ENCODE assay signal across 8 cellular contexts in genomic region chr7:115230882-115231508, GRCh38.
DNase-seq lines count a peak whose midpoint lies in the region; ATAC-seq and TF ChIP-seq lines count a peak whose summit lies in the region.

No MANE protein-coding gene starts in this region.

- H3K4me1 ChIP-seq in sigmoid colon: peaks cover 0 to 26% (median 13%) of the 10 kb centered on the region in 4 donors

- no peaks in the 10 kb centered on the region for H3K9me3 ChIP-seq in sigmoid colon

- H3K36me3 ChIP-seq in sigmoid colon: no peaks in the 10 kb centered on the region

- peak; percentile 98 for ATAC-seq in activated CD4-positive, CD25-positive, alpha-beta regulatory T cell treated with anti-CD3 and anti-CD28 coated beads, Interleukin-2, amount 50 U/mL, for 24 hours
- ATAC-seq in HG03159 (IDR thresholded peaks at IDR 0.05; ENCODE audit: unreplicated experiment) (peak; percentile 73), HG03571 (IDR thresholded peaks at IDR 0.05; ENCODE audit: unreplicated experiment) (no peak)

- no peak for TF ChIP-seq CTCF in epithelial cell of esophagus (IDR thresholded peaks at IDR 0.05; ENCODE audit: insufficient read depth, low read depth, low read length, missing control alignments)
- TF ChIP-seq CTCF in sigmoid colon (IDR thresholded peaks at IDR 0.05): no peak

- 11 to 38% methylated on average over 1 of the region's 1 CpG for WGBS in sigmoid colon, 2 donors

- TF ChIP-seq POLR2A in sigmoid colon (IDR thresholded peaks at IDR 0.05): no peak

- POLR2A ChIA-PET in HEK293T (lab: Yijun Ruan, JAX): no interaction called here

- H3K27me3 ChIP-seq in sigmoid colon: no peaks in the 10 kb centered on the region

- no peak for DNase-seq in activated CD4-positive, CD25-positive, alpha-beta regulatory T cell treated with anti-CD3 and anti-CD28 coated beads, Interleukin-2, amount 50 U/mL, for 72 hours
- DNase-seq in NCI-H748 treated with DMSO at 0.1 percent for 48 hours (lab: John Stamatoyannopoulos, UW) (peak; percentile 79), epithelial cell of esophagus (ENCODE audit: low read depth) (peak; percentile 92), sigmoid colon (no peak), HEK293T (ENCODE audit: extremely low spot score) (no peak)

- H3K27ac ChIP-seq in sigmoid colon: peak overlapping the region in 3 of 4 donors; percentile 41 to 64 (median 63)

- CTCF ChIA-PET in HEK293T (lab: Yijun Ruan, JAX): interaction anchor here (0.5 kb wide), 1 partner anchor 13 kb away, joined by 3 read pairs; no protein-coding TSS in a partner anchor

- TF ChIP-seq EP300 in sigmoid colon (IDR thresholded peaks at IDR 0.05): no peak

- H3K4me3 ChIP-seq in epithelial cell of esophagus (ENCODE audit: low read length): no peak overlapping the region
- no peak overlapping the region for H3K4me3 ChIP-seq in sigmoid colon

- intact Hi-C loops in sigmoid colon (cut with DNase I): no loop called here

TF ChIP-seq in HEK293T, 16 proteins besides CTCF, POLR2A, EP300 and RAD21:
- TF ChIP-seq FOXK2 (IDR thresholded peaks at IDR 0.05): no peak
- no peak for TF ChIP-seq FOXM1 (IDR thresholded peaks at IDR 0.05; ENCODE audit: borderline replicate concordance)
- TF ChIP-seq LEF1 (IDR thresholded peaks at IDR 0.05; ENCODE audit: borderline replicate concordance): no peak
- TF ChIP-seq CTBP1 (IDR thresholded peaks at IDR 0.05; ENCODE audit: borderline replicate concordance): no peak
- TF ChIP-seq ARNT (IDR thresholded peaks at IDR 0.05): no peak
- TF ChIP-seq HDGF (IDR thresholded peaks at IDR 0.05; ENCODE audit: borderline replicate concordance): no peak
- TF ChIP-seq ZNF384 (IDR thresholded peaks at IDR 0.05): no peak

Comparison
In these comparisons a context has a peak if more than half of its experiments do, and no peak if none do; other contexts are left out.
1. DNase-seq: peak in NCI-H748 treated with DMSO at 0.1 percent for 48 hours (single experiment) and epithelial cell of esophagus (single experiment); none in activated CD4-positive, CD25-positive, alpha-beta regulatory T cell treated with anti-CD3 and anti-CD28 coated beads, Interleukin-2, amount 50 U/mL, for 72 hours (single experiment), sigmoid colon (single experiment) and HEK293T (single experiment).